In the genomic region with DNA sequence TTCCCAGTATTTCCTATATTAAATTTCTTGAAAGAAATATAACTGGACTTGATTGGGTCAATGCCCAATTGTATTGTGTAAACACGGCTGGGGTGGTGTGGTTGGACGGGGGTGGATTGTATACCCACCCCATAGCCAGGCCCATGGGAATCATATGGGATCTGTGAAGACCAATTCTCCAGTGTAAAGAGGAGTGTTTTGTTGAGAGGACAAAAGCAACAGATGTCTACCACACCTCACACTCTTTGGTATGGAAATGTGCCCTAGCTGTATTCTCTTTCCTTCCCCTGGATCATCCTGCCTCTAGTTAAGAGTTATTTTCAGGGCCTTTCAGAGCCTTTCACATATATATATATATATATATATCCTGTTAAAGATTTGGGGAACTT, we compare ENCODE assay signal across 28 cellular contexts.
"Had no signal": no experiment of that assay in that cellular context is flagged by ENCODE, and none has a peak within 500 bp of the region (broad histone marks: within the 10 kb centered on the region; RNA-seq: fewer than 3 reads in every experiment).

No MANE protein-coding gene starts in this region.

- ATAC-seq: natural killer cell treated with Interleukin-12 subunit alpha and Interleukin-12 subunit beta and Interleukin-15 and Interleukin-18, amount 100 ng/mL, for 72 hours; psoas muscle; right cardiac atrium; right lobe of liver; stimulated activated effector memory CD8-positive, alpha-beta T cell treated with anti-CD3 and anti-CD28 coated beads, Interleukin-12 subunit alpha, Interleukin-12 subunit beta, amount 100 ng/mL, for 72 hours; stimulated activated naive B cell treated with anti-CD40 and anti-IgM and Interleukin-4, amounts not matched to agents 10 μg/mL and 1 μg/mL and 100 μg/mL, for 72 hours had no signal

- H3K4me3 Mint-ChIP-seq: natural killer cell treated with Interleukin-12 subunit alpha and Interleukin-12 subunit beta and Interleukin-15 and Interleukin-18, amount 100 ng/mL, for 72 hours; nephron progenitor cell; neural crest cell; stimulated activated effector memory CD8-positive, alpha-beta T cell treated with anti-CD3 and anti-CD28 coated beads, Interleukin-12 subunit alpha, Interleukin-12 subunit beta, amount 100 ng/mL, for 72 hours; stimulated activated naive B cell treated with anti-CD40 and anti-IgM and Interleukin-4, amounts not matched to agents 10 μg/mL and 1 μg/mL and 100 μg/mL, for 72 hours; stimulated activated naive CD8-positive, alpha-beta T cell treated with anti-CD3 and anti-CD28 coated beads, Interleukin-15, Interleukin-2, amounts not matched to agents 100 ng/mL and 50 ng/mL, for 24 hours had no signal

- DNase-seq: nephron progenitor cell; occipital lobe; ovary; posterior cingulate gyrus; psoas muscle; right cardiac atrium; right lobe of liver; sigmoid colon; small intestine; stimulated activated CD4-positive, alpha-beta T cell treated with anti-CD3 and anti-CD28 coated beads, Interleukin-15, amount 100 ng/mL, for 24 hours; stimulated activated CD4-positive, alpha-beta T cell treated with anti-CD3 and anti-CD28 coated beads, Interleukin-2, amount 100 ng/mL, for 24 hours; stimulated activated CD4-positive, alpha-beta T cell treated with anti-CD3 and anti-CD28 coated beads, Interleukin-2, amount 100 ng/mL, for 48 hours; stimulated activated CD4-positive, alpha-beta T cell treated with anti-CD3 and anti-CD28 coated beads, Interleukin-4, amount 100 ng/mL, for 24 hours; stimulated activated naive B cell treated with anti-CD40 and anti-IgM and Interleukin-4, amounts not matched to agents 10 μg/mL and 1 μg/mL and 100 μg/mL, for 72 hours; stimulated activated naive CD4-positive, alpha-beta T cell treated with Interleukin-2 at 50 U/mL for 16 hours; stomach; thyroid gland; trophoblast cell; upper lobe of left lung had no signal

- H3K9ac ChIP-seq: parathyroid adenoma had no signal

- H3K27me3 ChIP-seq: ovary, right lobe of liver, sigmoid colon, stomach, thyroid gland, tibial nerve, upper lobe of left lung, vagina had no signal

- H3K4me1 Mint-ChIP-seq: stimulated activated effector memory CD8-positive, alpha-beta T cell treated with anti-CD3 and anti-CD28 coated beads, Interleukin-12 subunit alpha, Interleukin-12 subunit beta, amount 100 ng/mL, for 72 hours had no signal

- H3K4me3 ChIP-seq: ovary, psoas muscle, right lobe of liver, sigmoid colon, stomach, thoracic aorta, thyroid gland, tibial nerve, upper lobe of left lung, vagina had no signal

- H3K9me3 ChIP-seq: ovary, right lobe of liver, thyroid gland, vagina had no signal

- H3K27me3 Mint-ChIP-seq: stimulated activated naive B cell treated with anti-CD40 and anti-IgM and Interleukin-4, amounts not matched to agents 10 μg/mL and 1 μg/mL and 100 μg/mL, for 72 hours; stimulated activated naive CD8-positive, alpha-beta T cell treated with anti-CD3 and anti-CD28 coated beads, Interleukin-15, Interleukin-2, amounts not matched to agents 100 ng/mL and 50 ng/mL, for 24 hours had no signal

- H3K79me2 ChIP-seq: parathyroid adenoma had no signal

- H2AFZ ChIP-seq: parathyroid adenoma had no signal

- H3K27ac ChIP-seq: ovary, parathyroid adenoma, psoas muscle, right lobe of liver, sigmoid colon, stomach, thoracic aorta, thyroid gland, tibial nerve, upper lobe of left lung, vagina had no signal

- H3K4me1 ChIP-seq: psoas muscle, right lobe of liver, sigmoid colon, thyroid gland, tibial nerve, upper lobe of left lung, vagina had no signal

- H3K27ac Mint-ChIP-seq: natural killer cell treated with Interleukin-12 subunit alpha and Interleukin-12 subunit beta and Interleukin-15 and Interleukin-18, amount 100 ng/mL, for 72 hours; nephron progenitor cell; progenitor cell of endocrine pancreas; stimulated activated effector memory CD8-positive, alpha-beta T cell treated with anti-CD3 and anti-CD28 coated beads, Interleukin-12 subunit alpha, Interleukin-12 subunit beta, amount 100 ng/mL, for 72 hours; stimulated activated naive B cell treated with anti-CD40 and anti-IgM and Interleukin-4, amounts not matched to agents 10 μg/mL and 1 μg/mL and 100 μg/mL, for 72 hours; stimulated activated naive CD8-positive, alpha-beta T cell treated with anti-CD3 and anti-CD28 coated beads, Interleukin-15, Interleukin-2, amounts not matched to agents 100 ng/mL and 50 ng/mL, for 24 hours had no signal

- H3K36me3 Mint-ChIP-seq: stimulated activated effector memory CD8-positive, alpha-beta T cell treated with anti-CD3 and anti-CD28 coated beads, Interleukin-12 subunit alpha, Interleukin-12 subunit beta, amount 100 ng/mL, for 72 hours had no signal

- H3K36me3 ChIP-seq: ovary, right lobe of liver, sigmoid colon, stomach, thoracic aorta, thyroid gland, tibial nerve, upper lobe of left lung, vagina had no signal
